ENCODE assay signal across 15 cellular contexts in the genomic region with DNA sequence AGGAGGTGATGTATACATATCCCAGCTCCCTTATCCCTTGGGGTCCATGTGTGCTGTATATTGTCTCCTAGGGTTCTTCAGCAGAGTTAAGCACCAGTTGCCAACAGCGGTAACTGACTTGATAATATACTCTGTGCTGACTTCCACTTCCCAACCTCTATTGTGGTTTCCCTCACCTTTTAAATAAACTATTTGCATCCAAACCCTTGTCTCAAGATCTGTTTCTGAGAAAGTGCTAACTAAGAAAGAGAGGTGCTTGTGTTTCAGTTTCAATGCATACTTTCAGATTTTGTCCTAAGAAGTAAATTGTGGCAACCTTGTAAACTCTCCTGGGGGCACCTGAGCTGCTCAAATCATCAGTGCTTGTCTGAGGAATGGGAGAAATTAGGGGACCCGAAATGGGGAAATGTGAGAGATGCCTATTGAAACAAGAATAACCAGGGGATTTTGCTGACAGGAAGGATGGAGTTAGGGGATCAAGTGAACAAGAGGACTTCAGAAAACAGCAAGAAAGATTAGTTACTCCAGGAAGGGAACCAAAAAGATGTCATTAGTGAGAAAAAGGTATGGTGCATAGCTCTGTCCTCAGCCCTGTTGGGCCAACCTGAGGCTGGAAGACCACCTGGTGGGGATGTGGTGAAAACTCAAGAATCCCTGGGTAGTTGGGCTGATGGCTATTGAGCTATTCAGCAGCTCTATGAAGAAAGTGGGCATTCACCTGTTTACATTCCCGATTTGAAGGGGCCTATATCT. TPM values are rescaled to one million over a fixed set of nuclear protein-coding genes. Genes with fewer than 3 reads are reported as not detected.
DNase-seq lines count a peak whose midpoint lies in the region; ATAC-seq and TF ChIP-seq lines count a peak whose summit lies in the region.
"Had no signal": no experiment of that assay in that cellular context is flagged by ENCODE, and none has a peak within 500 bp of the region (broad histone marks: within the 10 kb centered on the region; RNA-seq: fewer than 3 reads in every experiment).

No MANE protein-coding gene starts in this region.

- no peak overlapping the region for H3K27ac ChIP-seq in neural progenitor cell
- H3K27ac ChIP-seq: coronary artery had no signal

- no peak overlapping the region for H3K4me2 ChIP-seq in neural progenitor cell
- H3K4me2 ChIP-seq: GM23338 had no signal

- H3K36me3 Mint-ChIP-seq in neural progenitor cell = no peaks in the 10 kb centered on the region
- H3K36me3 Mint-ChIP-seq: activated naive CD4-positive, alpha-beta T cell treated with anti-CD3 and anti-CD28 coated beads, Interleukin-2, amount 50 U/mL, for 72 hours had no signal

- no peaks in the 10 kb centered on the region for H3F3A ChIP-seq in neural progenitor cell (ENCODE audit: low read depth)

- DNase-seq in neural progenitor cell (ENCODE audit: low spot score) (no peak), ureter (ENCODE audit: low spot score) (no peak)
- DNase-seq in activated CD4-positive, CD25-positive, alpha-beta regulatory T cell treated with anti-CD3 and anti-CD28 coated beads, Interleukin-2, amount 50 U/mL, for 72 hours = no peak
- no peak for DNase-seq in activated naive CD4-positive, alpha-beta T cell treated with Interleukin-2 at 50 U/mL for 16 hours
- DNase-seq: activated CD4-positive, alpha-beta T cell treated with anti-CD3 and anti-CD28 coated beads for 1 hour; foreskin melanocyte; left cardiac atrium; NCI-H524 treated with DMSO at 0.1 percent for 48 hours; stimulated activated naive CD4-positive, alpha-beta T cell had no signal

- H4K20me1 ChIP-seq in neural progenitor cell (ENCODE audit: low read depth) = no peaks in the 10 kb centered on the region

- H3K4me1 ChIP-seq in neural progenitor cell = peaks cover 29% of the 10 kb centered on the region

- no peak overlapping the region for H2AFZ ChIP-seq in neural progenitor cell (replicated peaks)
- H2AFZ ChIP-seq: GM23338 had no signal

- no peak overlapping the region for H3K9ac ChIP-seq in neural progenitor cell

- H3K27me3 ChIP-seq in neural progenitor cell = no peaks in the 10 kb centered on the region

- H3K79me2 ChIP-seq in neural progenitor cell (ENCODE audit: low read depth) = no peaks in the 10 kb centered on the region

- ATAC-seq in GM19025 (IDR thresholded peaks at IDR 0.05; ENCODE audit: low read depth, unreplicated experiment) (peak; percentile 95), GM21619 (IDR thresholded peaks at IDR 0.05; ENCODE audit: unreplicated experiment) (peak; percentile 96), HG03103 (IDR thresholded peaks at IDR 0.05; ENCODE audit: low read depth, unreplicated experiment) (peak; percentile 94)
- ATAC-seq: GM23338, left cardiac atrium had no signal

- no peak overlapping the region for H3K4me3 ChIP-seq in neural progenitor cell
- H3K4me3 ChIP-seq: coronary artery, GM23338 had no signal

- peaks cover 23% of the 10 kb centered on the region for H3K4me1 Mint-ChIP-seq in neural progenitor cell

- TF ChIP-seq CTCF in neural progenitor cell (IDR thresholded peaks at IDR 0.05) = no peak

- no peak overlapping the region for H3K27ac Mint-ChIP-seq in neural progenitor cell
- H3K27ac Mint-ChIP-seq: activated naive CD4-positive, alpha-beta T cell treated with anti-CD3 and anti-CD28 coated beads, Interleukin-2, amount 50 U/mL, for 72 hours; GM23338 had no signal

- no peaks in the 10 kb centered on the region for H3K36me3 ChIP-seq in neural progenitor cell

- H3K27me3 Mint-ChIP-seq in neural progenitor cell (ENCODE audit: insufficient read depth, low read depth) = no peaks in the 10 kb centered on the region

- peak overlapping the region; percentile 7 for H3K4me3 Mint-ChIP-seq in neural progenitor cell
- H3K4me3 Mint-ChIP-seq: GM23338 had no signal

- no peaks in the 10 kb centered on the region for H3K9me3 Mint-ChIP-seq in neural progenitor cell
- H3K9me3 Mint-ChIP-seq: activated naive CD4-positive, alpha-beta T cell treated with anti-CD3 and anti-CD28 coated beads, Interleukin-2, amount 50 U/mL, for 72 hours; GM23338 had no signal

- no peaks in the 10 kb centered on the region for H3K9me3 ChIP-seq in neural progenitor cell (ENCODE audit: low read depth)

RNA-seq across cellular contexts. Expression of a gene that starts 50.9 kb away (rescaled TPM):
- total RNA-seq in neural progenitor cell (ENCODE audit: low replicate concordance) (148 and 202 TPM in 2 replicates), ureter (106 TPM)
